ENCODE assay signal across 10 cellular contexts in genomic region chr17:65039349-65039988, GRCh38. TPM values are rescaled to one million over a fixed set of nuclear protein-coding genes. Genes with fewer than 3 reads are reported as not detected.
DNase-seq lines count a peak whose midpoint lies in the region; ATAC-seq, FAIRE-seq and TF ChIP-seq lines count a peak whose summit lies in the region.
"Had no signal": no experiment of that assay in that cellular context is flagged by ENCODE, and none has a peak within 500 bp of the region (broad histone marks: within the 10 kb centered on the region; RNA-seq: fewer than 3 reads in every experiment).

No MANE protein-coding gene starts in this region.

- H3K36me3 ChIP-seq in RWPE2 (ENCODE audit: low read depth) = peaks cover 19% of the 10 kb centered on the region
- H3K36me3 ChIP-seq in duodenal mucosa (ENCODE audit: control insufficient read depth in 1 of 2, insufficient read depth in 2 of 2, low read length in 2 of 2) = no peaks in the 10 kb centered on the region
- no peaks in the 10 kb centered on the region for H3K36me3 ChIP-seq in aorta (ENCODE audit: control insufficient read depth in 1 of 2, insufficient read depth in 2 of 2, low read length in 1 of 2)

- ATAC-seq in HG02571 (IDR thresholded peaks at IDR 0.05; ENCODE audit: unreplicated experiment) = peak; percentile 53
- peak; percentile 92 for ATAC-seq in RWPE2 (ENCODE audit: low read depth)
- no peak for ATAC-seq in aorta (ENCODE audit: low FRiP score)

- H3K4me1 ChIP-seq in RWPE2 (ENCODE audit: insufficient read depth, poor library complexity, severe bottlenecking) (peaks cover 48% of the 10 kb centered on the region), duodenal mucosa (ENCODE audit: control insufficient read depth in 1 of 2, insufficient read depth in 2 of 2, low read length in 2 of 2) (peaks cover 50 to 51% of the 10 kb centered on the region in 2 donors), aorta (ENCODE audit: control insufficient read depth in 1 of 2, insufficient read depth in 2 of 2, low read length in 2 of 2) (peaks cover 2 to 5% of the 10 kb centered on the region in 2 donors)

- H3K9ac ChIP-seq in duodenal mucosa (ENCODE audit: low read depth in 1 of 2, low read length in 2 of 2) = no peak overlapping the region

- peak overlapping the region; percentile 31 for H3K27ac ChIP-seq in RWPE2 (ENCODE audit: poor library complexity, severe bottlenecking)
- H3K27ac ChIP-seq in duodenal mucosa (ENCODE audit: low read depth, low read length) = peak overlapping the region; percentile 33
- H3K27ac ChIP-seq in aorta (ENCODE audit: low read depth in 1 of 2, low read length in 2 of 2) = no peak overlapping the region
- H3K27ac ChIP-seq: HL-60 had no signal

- 76 to 77% methylated on average over 6 of the region's 6 CpGs for WGBS in aorta, 2 donors

- no peaks in the 10 kb centered on the region for H3K27me3 ChIP-seq in RWPE2 (ENCODE audit: insufficient read depth, poor library complexity, severe bottlenecking)
- no peaks in the 10 kb centered on the region for H3K27me3 ChIP-seq in duodenal mucosa (ENCODE audit: control insufficient read depth in 1 of 2, insufficient read depth in 2 of 2, low read length in 2 of 2)
- H3K27me3 ChIP-seq in aorta (ENCODE audit: control insufficient read depth in 1 of 2, insufficient read depth in 2 of 2, low read length in 1 of 2) = no peaks in the 10 kb centered on the region

- no peaks in the 10 kb centered on the region for H3K9me3 ChIP-seq in RWPE2 (ENCODE audit: severe bottlenecking)
- no peaks in the 10 kb centered on the region for H3K9me3 ChIP-seq in duodenal mucosa (ENCODE audit: control insufficient read depth in 1 of 2, low read length in 2 of 2)
- H3K9me3 ChIP-seq in aorta (ENCODE audit: control insufficient read depth, low read length) = no peaks in the 10 kb centered on the region

- FAIRE-seq in GM18507 (lab: Jason Lieb, UNC) = peak; percentile 90
- FAIRE-seq: endothelial cell of umbilical vein had no signal

- DNase-seq in GM18507 (ENCODE audit: extremely low spot score, insufficient read length, low read depth) = peak; percentile 64
- no peak for DNase-seq in RWPE2 (ENCODE audit: low spot score)
- DNase-seq in DMS79 (lab: John Stamatoyannopoulos, UW) = no peak
- no peak for DNase-seq in COLO829 (ENCODE audit: low spot score)
- DNase-seq in aorta = no peak
- no peak for DNase-seq in SKM-1 (lab: John Stamatoyannopoulos, UW; ENCODE audit: unreplicated experiment)

- TF ChIP-seq CTCF in RWPE2 (IDR thresholded peaks at IDR 0.05; ENCODE audit: poor library complexity, severe bottlenecking) = no peak

- intact Hi-C loops in aorta (cut with DNase I) = no loop called here

- H3K4me3 ChIP-seq in RWPE2 (ENCODE audit: severe bottlenecking) (no peak overlapping the region), duodenal mucosa (ENCODE audit: low read depth in 1 of 2, low read length in 2 of 2) (peak overlapping the region in 1 of 2 donors; percentile 0), aorta (ENCODE audit: low read length in 2 of 2) (no peak overlapping the region)

RNA-seq across cellular contexts. Expression of gene GNA13, which starts 17.1 kb away (rescaled TPM):
- 10 to 100 TPM; 42.2 to 45.5 TPM for total RNA-seq in aorta
- 10 to 100 TPM; 13.6 to 26.5 TPM for polyA plus RNA-seq in aorta

Comparison
In these comparisons a context has a peak if more than half of its experiments do, and no peak if none do; other contexts are left out.
1. H3K27ac ChIP-seq: peak in RWPE2 (single experiment) and duodenal mucosa (single experiment); none in aorta (0 of 2).